17 cellular contexts compared by ENCODE assay signal in the genomic region with DNA sequence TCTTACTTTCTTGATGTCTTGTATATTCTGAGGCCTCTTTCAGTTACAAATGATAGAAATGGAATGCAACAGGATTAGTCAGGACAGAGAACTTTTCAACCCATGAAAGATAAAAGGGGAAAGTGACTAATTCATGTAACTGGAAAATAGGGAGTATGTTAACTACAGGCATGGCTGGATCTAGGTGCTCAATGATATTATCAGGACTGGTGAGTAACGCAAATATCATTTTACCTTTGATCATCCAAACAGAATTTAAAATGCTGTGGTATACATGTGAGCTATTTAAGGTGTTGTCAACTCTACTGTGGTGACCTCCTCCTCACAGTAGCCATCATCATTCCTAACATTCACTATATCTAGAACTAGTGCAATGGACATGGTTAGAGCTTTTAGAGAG.
A peak's percentile ranks its signal among the peaks of the same experiment; 100 is the strongest.
DNase-seq lines count a peak whose midpoint lies in the region; ATAC-seq, FAIRE-seq and TF ChIP-seq lines count a peak whose summit lies in the region.
"Had no signal": no experiment of that assay in that cellular context is flagged by ENCODE, and none has a peak within 500 bp of the region (broad histone marks: within the 10 kb centered on the region; RNA-seq: fewer than 3 reads in every experiment).

No MANE protein-coding gene starts in this region.

- ATAC-seq in GM18858 (IDR thresholded peaks at IDR 0.05; ENCODE audit: unreplicated experiment) = no peak
- ATAC-seq: GM23338, HCT116 had no signal

- FAIRE-seq in frontal cortex (lab: Jason Lieb, UNC) = no peak
- FAIRE-seq: G401.6, GM12892 had no signal

- DNase-seq in SW480 (ENCODE audit: low spot score) = peak; percentile 34
- DNase-seq in iris pigment epithelial cell (ENCODE audit: low read depth) = peak; percentile 3
- peak; percentile 0 for DNase-seq in retinal pigment epithelial cell (ENCODE audit: low read depth)
- DNase-seq in activated gamma-delta T cell (lab: John Stamatoyannopoulos, UW) = no peak
- DNase-seq in frontal cortex (ENCODE audit: low spot score in 2 of 2) = no peak
- DNase-seq: C1 segment of cervical spinal cord; Calu3; CD4-positive, alpha-beta memory T cell; COR-L47; DMS53; DMS79 treated with DMSO at 0.1 percent for 48 hours; H9 had no signal

- H3K4me3 ChIP-seq in retinal pigment epithelial cell (ENCODE audit: low read length) = no peak overlapping the region
- H3K4me3 ChIP-seq: GM23338 had no signal

- no peak for TF ChIP-seq CTCF in retinal pigment epithelial cell (conservative IDR thresholded peaks at IDR 0.05; ENCODE audit: low read depth, low read length)

Comparison
In these comparisons a context has a peak if more than half of its experiments do, and no peak if none do; other contexts are left out.
1. DNase-seq: peak in SW480 (single experiment), iris pigment epithelial cell (single experiment) and retinal pigment epithelial cell (single experiment); none in activated gamma-delta T cell (single experiment) and frontal cortex (0 of 2).